Comparison of ENCODE assay signal across 1 cellular context in the genomic region with DNA sequence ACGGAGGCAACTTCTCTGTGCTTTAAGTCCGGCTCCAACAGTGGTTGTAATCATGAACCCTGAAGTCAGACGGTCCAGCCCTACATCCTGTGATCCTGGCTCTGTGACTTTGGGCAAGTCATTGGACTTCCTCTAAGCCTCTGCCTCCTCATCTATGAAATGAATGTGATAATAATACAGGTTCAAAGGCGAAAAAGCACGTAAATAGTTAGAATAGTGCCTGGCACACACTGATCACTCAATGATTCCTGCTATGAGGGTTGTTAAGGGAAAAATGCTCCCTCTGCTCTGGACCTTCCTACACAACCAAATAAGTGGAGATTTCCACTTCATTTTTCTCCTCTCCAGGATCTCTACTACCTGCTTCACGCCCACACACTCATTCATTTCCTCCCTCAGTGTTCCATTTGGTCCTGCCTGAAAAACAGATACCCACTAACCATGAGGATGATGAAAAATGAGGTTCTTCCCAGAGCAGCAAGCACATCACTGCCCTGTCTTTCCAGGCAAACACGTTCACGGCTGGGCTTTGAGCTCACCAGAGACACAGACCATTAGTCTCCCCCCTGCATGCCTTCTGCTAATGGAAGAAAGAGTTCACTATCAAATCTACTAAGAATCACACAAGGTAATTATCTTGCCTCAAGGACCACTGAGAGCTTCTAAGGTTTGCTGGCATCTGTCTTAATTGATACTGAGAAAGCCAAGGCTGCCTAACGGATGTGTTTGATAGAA.
TF ChIP-seq lines count a peak whose summit lies in the region.

No MANE protein-coding gene starts in this region.

TF ChIP-seq in H1, 55 proteins besides CTCF, POLR2A, EP300 and RAD21:
- TF ChIP-seq BRCA1 (IDR thresholded peaks at IDR 0.05; ENCODE audit: low read depth, low read length) (no peak), EZH2 (IDR thresholded peaks at IDR 0.05; ENCODE audit: low read depth, low read length, severe bottlenecking) (no peak), SAP30 (IDR thresholded peaks at IDR 0.05; ENCODE audit: insufficient read depth, insufficient replicate concordance, low read length) (no peak), MAFK (IDR thresholded peaks at IDR 0.05; ENCODE audit: low read depth, low read length) (no peak), SIRT6 (IDR thresholded peaks at IDR 0.05; ENCODE audit: low read length) (no peak), SRF (IDR thresholded peaks at IDR 0.05; ENCODE audit: low read depth, low read length) (no peak), SIX5 (IDR thresholded peaks at IDR 0.05; ENCODE audit: low read depth, low read length) (no peak), HDAC6 (IDR thresholded peaks at IDR 0.05; ENCODE audit: low read depth, low read length) (no peak), CREB1 (IDR thresholded peaks at IDR 0.05) (no peak), NANOG (IDR thresholded peaks at IDR 0.05; ENCODE audit: insufficient read depth, low read depth, low read length, poor library complexity, severe bottlenecking) (no peak), RFX5 (IDR thresholded peaks at IDR 0.05; ENCODE audit: borderline replicate concordance, low read depth, low read length) (no peak), CBX5 (IDR thresholded peaks at IDR 0.05; ENCODE audit: low read depth, low read length) (no peak), CEBPB (IDR thresholded peaks at IDR 0.05; ENCODE audit: low read depth, low read length) (no peak), RNF2 (IDR thresholded peaks at IDR 0.05; ENCODE audit: borderline replicate concordance, low read depth, low read length, missing control alignments, poor library complexity, severe bottlenecking) (no peak), TBP (IDR thresholded peaks at IDR 0.05; ENCODE audit: low read depth, low read length) (no peak), BACH1 (IDR thresholded peaks at IDR 0.05; ENCODE audit: low read length) (no peak), GTF2F1 (IDR thresholded peaks at IDR 0.05; ENCODE audit: borderline replicate concordance, low read depth, low read length) (no peak)
- TF ChIP-seq, protein P1, sequence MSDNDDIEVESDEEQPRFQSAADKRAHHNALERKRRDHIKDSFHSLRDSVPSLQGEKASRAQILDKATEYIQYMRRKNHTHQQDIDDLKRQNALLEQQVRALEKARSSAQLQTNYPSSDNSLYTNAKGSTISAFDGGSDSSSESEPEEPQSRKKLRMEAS (IDR thresholded peaks at IDR 0.05): no peak
- TF ChIP-seq, protein P2, sequence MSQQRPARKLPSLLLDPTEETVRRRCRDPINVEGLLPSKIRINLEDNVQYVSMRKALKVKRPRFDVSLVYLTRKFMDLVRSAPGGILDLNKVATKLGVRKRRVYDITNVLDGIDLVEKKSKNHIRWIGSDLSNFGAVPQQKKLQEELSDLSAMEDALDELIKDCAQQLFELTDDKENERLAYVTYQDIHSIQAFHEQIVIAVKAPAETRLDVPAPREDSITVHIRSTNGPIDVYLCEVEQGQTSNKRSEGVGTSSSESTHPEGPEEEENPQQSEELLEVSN (IDR thresholded peaks at IDR 0.05): no peak
- TF ChIP-seq, protein P3, sequence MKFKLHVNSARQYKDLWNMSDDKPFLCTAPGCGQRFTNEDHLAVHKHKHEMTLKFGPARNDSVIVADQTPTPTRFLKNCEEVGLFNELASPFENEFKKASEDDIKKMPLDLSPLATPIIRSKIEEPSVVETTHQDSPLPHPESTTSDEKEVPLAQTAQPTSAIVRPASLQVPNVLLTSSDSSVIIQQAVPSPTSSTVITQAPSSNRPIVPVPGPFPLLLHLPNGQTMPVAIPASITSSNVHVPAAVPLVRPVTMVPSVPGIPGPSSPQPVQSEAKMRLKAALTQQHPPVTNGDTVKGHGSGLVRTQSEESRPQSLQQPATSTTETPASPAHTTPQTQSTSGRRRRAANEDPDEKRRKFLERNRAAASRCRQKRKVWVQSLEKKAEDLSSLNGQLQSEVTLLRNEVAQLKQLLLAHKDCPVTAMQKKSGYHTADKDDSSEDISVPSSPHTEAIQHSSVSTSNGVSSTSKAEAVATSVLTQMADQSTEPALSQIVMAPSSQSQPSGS (IDR thresholded peaks at IDR 0.05; ENCODE audit: low read length): no peak
